ENCODE assay signal across 8 cellular contexts in genomic region chr6:89122625-89123024, GRCh38. TPM values are rescaled to one million over a fixed set of nuclear protein-coding genes. Genes with fewer than 3 reads are reported as not detected.
DNase-seq lines count a peak whose midpoint lies in the region; ATAC-seq and TF ChIP-seq lines count a peak whose summit lies in the region.

No MANE protein-coding gene starts in this region.

- H3K9me3 ChIP-seq in left ventricle myocardium inferior (replicated peaks): peaks cover 3% of the 10 kb centered on the region
- no peaks in the 10 kb centered on the region for H3K9me3 ChIP-seq in uterus

- H3K36me3 ChIP-seq in left ventricle myocardium inferior (no peaks in the 10 kb centered on the region), uterus (no peaks in the 10 kb centered on the region)

- H3K27ac ChIP-seq in left ventricle myocardium inferior (replicated peaks) (no peak overlapping the region), uterus (no peak overlapping the region)

- TF ChIP-seq CTCF in GM13976 (IDR thresholded peaks at IDR 0.05; ENCODE audit: borderline replicate concordance, control extremely low read depth, extremely low read depth, insufficient read depth, missing control alignments) (peak; percentile 32), NB4 (IDR thresholded peaks at IDR 0.05; ENCODE audit: low read depth, low read length) (peak; percentile 41), WI38 (IDR thresholded peaks at IDR 0.05; ENCODE audit: low read depth, low read length) (0 out of 2 replicates have a peak, but pooled peaks have one; percentile 31), left ventricle myocardium inferior (IDR thresholded peaks at IDR 0.05; ENCODE audit: borderline replicate concordance) (peak; percentile 64), uterus (IDR thresholded peaks at IDR 0.05) (peak; percentile 14 to 33 (median 20))

- intact Hi-C loops in left ventricle myocardium inferior (cut with micrococcal nuclease) (no loop called here), uterus (cut with DNase I; ENCODE audit: low total_unique reads) (no loop called here)

- DNase-seq in CD1c-positive myeloid dendritic cell (ENCODE audit: extremely low spot score): peak; percentile 20
- DNase-seq in GM13976 (ENCODE audit: low spot score): peak; percentile 62
- peak; percentile 64 for DNase-seq in NB4 (ENCODE audit: low read depth)
- DNase-seq in left ventricle myocardium inferior: no peak
- DNase-seq in uterus: no peak
- no peak for DNase-seq in activated CD4-positive, CD25-positive, alpha-beta regulatory T cell treated with anti-CD3 and anti-CD28 coated beads, Interleukin-2, amount 50 U/mL, for 72 hours

- ATAC-seq in HG03457 (IDR thresholded peaks at IDR 0.05; ENCODE audit: unreplicated experiment): no peak

- in situ Hi-C loops in GM13976 (cut with MboI; ENCODE audit: low sequenced_read_pairs, unreplicated experiment): no loop called here

- no peaks in the 10 kb centered on the region for H3K27me3 ChIP-seq in left ventricle myocardium inferior (ENCODE audit: low read depth)
- no peaks in the 10 kb centered on the region for H3K27me3 ChIP-seq in uterus

- H3K4me3 ChIP-seq in NB4 (ENCODE audit: low read depth, low read length): no peak overlapping the region
- H3K4me3 ChIP-seq in WI38 (ENCODE audit: low read depth, low read length): no peak overlapping the region
- no peak overlapping the region for H3K4me3 ChIP-seq in left ventricle myocardium inferior
- H3K4me3 ChIP-seq in uterus: no peak overlapping the region

- no peak for TF ChIP-seq POLR2A in NB4 (IDR thresholded peaks at IDR 0.05; ENCODE audit: extremely low read depth, insufficient read length)
- TF ChIP-seq POLR2A in uterus (IDR thresholded peaks at IDR 0.05): no peak

- H3K4me1 ChIP-seq in left ventricle myocardium inferior: peaks cover 2% of the 10 kb centered on the region
- no peaks in the 10 kb centered on the region for H3K4me1 ChIP-seq in uterus

RNA-seq across cellular contexts. Expression of gene SRSF12, which starts 4.8 kb away (rescaled TPM):
- total RNA-seq in left ventricle myocardium inferior (not detected), uterus (10 to 100 TPM in 1 of 4 donors, 1 to 10 TPM in 1, not detected in 2; 2.8 to 12.7 TPM)

RNA-seq across cellular contexts. Expression of gene PM20D2, which starts 23.2 kb away (rescaled TPM):
- 14.3 TPM for total RNA-seq in left ventricle myocardium inferior
- 10 to 100 TPM in 3 of 4 donors, 1 to 10 TPM in 1; 5.6 to 50.3 (median 16.0) TPM for total RNA-seq in uterus

RNA-seq across cellular contexts. Expression of gene PNRC1, which starts 42.1 kb away (rescaled TPM):
- total RNA-seq in left ventricle myocardium inferior (180 TPM), uterus (100 to 1,000 TPM; 114 to 340 (median 203) TPM)

Comparison
In these comparisons a context has a peak if more than half of its experiments do, and no peak if none do; other contexts are left out.
1. DNase-seq: peak in CD1c-positive myeloid dendritic cell (single experiment), GM13976 (single experiment) and NB4 (single experiment); none in left ventricle myocardium inferior (single experiment), uterus (0 of 2) and activated CD4-positive, CD25-positive, alpha-beta regulatory T cell treated with anti-CD3 and anti-CD28 coated beads, Interleukin-2, amount 50 U/mL, for 72 hours (single experiment).
2. Peak in every context shown above with its lines, with median percentiles within 50 percentile points of each other: CTCF ChIP-seq.